Comparison of ENCODE assay signal across 8 cellular contexts in the genomic region with DNA sequence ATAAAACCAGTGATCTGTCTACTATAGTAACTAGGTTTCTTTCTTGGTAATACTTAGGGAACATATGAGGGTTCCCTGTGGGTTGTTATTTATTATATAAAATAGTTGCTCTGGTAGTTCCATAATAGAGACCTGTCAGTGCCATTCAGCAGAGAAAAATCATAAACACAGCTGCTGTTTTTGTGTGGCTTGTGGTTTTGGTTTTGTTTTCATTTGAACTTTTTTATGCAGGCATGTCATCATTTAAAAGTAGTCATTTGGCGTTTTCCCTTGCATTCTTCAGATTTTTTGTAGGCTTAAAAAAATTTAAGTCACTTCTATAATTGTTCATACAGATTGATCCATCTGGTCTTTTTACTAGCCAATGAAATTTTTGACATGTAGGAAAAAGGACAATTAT.
DNase-seq lines count a peak whose midpoint lies in the region; ATAC-seq lines count a peak whose summit lies in the region.

No MANE protein-coding gene starts in this region.

- intact Hi-C loops in head of caudate nucleus (cut with DNase I): no loop called here

- DNase-seq in EH (ENCODE audit: low read depth) (peak; percentile 84), dedifferentiated amniotic fluid mesenchymal stem cell (ENCODE audit: extremely low spot score) (peak; percentile 91), head of caudate nucleus (no peak), NCI-H128 (lab: John Stamatoyannopoulos, UW; ENCODE audit: unreplicated experiment) (no peak)
- DNase-seq in stimulated activated CD4-positive, alpha-beta T cell treated with anti-CD3 and anti-CD28 coated beads, Interleukin-1b, Interleukin-23, amount 100 ng/mL, for 48 hours: no peak
- no peak for DNase-seq in activated CD8-positive, alpha-beta memory T cell treated with anti-CD3 and anti-CD28 coated beads, Interleukin-2, amount 50 U/mL, for 48 hours

- peak; percentile 60 for ATAC-seq in GM19468 (IDR thresholded peaks at IDR 0.05; ENCODE audit: extremely low read depth, unreplicated experiment)
- ATAC-seq in HG03469 (IDR thresholded peaks at IDR 0.05; ENCODE audit: unreplicated experiment): peak; percentile 80

Comparison
In these comparisons a context has a peak if more than half of its experiments do, and no peak if none do; other contexts are left out.
1. DNase-seq: peak in EH (single experiment) and dedifferentiated amniotic fluid mesenchymal stem cell (single experiment); none in head of caudate nucleus (0 of 42), NCI-H128 (single experiment), stimulated activated CD4-positive, alpha-beta T cell treated with anti-CD3 and anti-CD28 coated beads, Interleukin-1b, Interleukin-23, amount 100 ng/mL, for 48 hours (single experiment) and activated CD8-positive, alpha-beta memory T cell treated with anti-CD3 and anti-CD28 coated beads, Interleukin-2, amount 50 U/mL, for 48 hours (single experiment).